In the genomic region with DNA sequence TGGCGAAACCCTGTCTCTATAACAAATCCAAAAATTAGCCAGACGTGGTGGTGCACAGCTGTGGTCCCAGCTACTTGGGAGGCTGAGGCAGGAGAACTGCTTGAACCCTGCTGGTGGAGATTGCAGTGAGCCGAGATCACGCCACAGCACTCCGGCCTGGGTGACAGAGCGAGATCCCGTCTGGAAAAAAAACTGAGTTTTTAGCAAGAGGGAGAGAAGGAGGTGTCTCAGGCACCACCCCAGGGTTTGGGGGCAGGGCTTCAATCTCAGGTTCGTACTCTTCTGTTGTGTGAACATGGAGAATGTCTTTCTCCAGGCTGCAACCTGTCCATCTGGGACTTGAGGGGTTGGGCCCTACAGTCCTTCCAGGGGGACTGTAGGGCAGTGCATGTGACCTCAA, we compare ENCODE assay signal across 10 cellular contexts. TPM values are rescaled to one million over a fixed set of nuclear protein-coding genes. Genes with fewer than 3 reads are reported as not detected.
DNase-seq lines count a peak whose midpoint lies in the region; ATAC-seq, FAIRE-seq and TF ChIP-seq lines count a peak whose summit lies in the region.
"Had no signal": no experiment of that assay in that cellular context is flagged by ENCODE, and none has a peak within 500 bp of the region (broad histone marks: within the 10 kb centered on the region; RNA-seq: fewer than 3 reads in every experiment).

No MANE protein-coding gene starts in this region.

- H2AFZ ChIP-seq in HepG2 (ENCODE audit: low read length) (no peak overlapping the region), neuronal stem cell (ENCODE audit: low read length) (no peak overlapping the region)

- no peak overlapping the region for H2BK120ac ChIP-seq in neuronal stem cell (ENCODE audit: low read depth, low read length)

- intact Hi-C loops in HepG2 (cut with micrococcal nuclease; ENCODE audit: unreplicated experiment) (loop anchor here (1.0 kb wide), 2 partner anchors 91 to 133 kb away; no protein-coding TSS in a partner anchor), right lobe of liver (cut with DNase I) (no loop called here), upper lobe of right lung (cut with DNase I) (no loop called here)

- ATAC-seq in HepG2 (peak; percentile 7; the same call in 1 of the 3 replicates), right lobe of liver (no peak), upper lobe of right lung (no peak), GM21390 (IDR thresholded peaks at IDR 0.05; ENCODE audit: unreplicated experiment) (no peak)

- TF ChIP-seq EP300 in HepG2 (IDR thresholded peaks at IDR 0.05; ENCODE audit: low read depth in 2 of 2, low read length in 2 of 2) (no peak), HepG2 (CRISPR knock-in tag; IDR thresholded peaks at IDR 0.05; ENCODE audit: borderline replicate concordance) (no peak)

- H3K9ac ChIP-seq in HepG2 (ENCODE audit: insufficient read depth, low read depth, low read length) (no peak overlapping the region), neuronal stem cell (ENCODE audit: low read depth, low read length, poor library complexity) (no peak overlapping the region)
- H3K9ac ChIP-seq: SK-N-SH had no signal

- H3K4ac ChIP-seq in neuronal stem cell (ENCODE audit: low read length) = no peak overlapping the region

- H3K27me3 ChIP-seq in HepG2 (ENCODE audit: control insufficient read depth in 1 of 2, insufficient read depth in 2 of 2, low read length in 2 of 2) = peaks cover 3 to 39% of the 10 kb centered on the region in 2 experiments; a peak in 4 of 5 replicates
- H3K27me3 ChIP-seq in right lobe of liver = peaks cover 0 to 17% of the 10 kb centered on the region in 2 donors
- no peaks in the 10 kb centered on the region for H3K27me3 ChIP-seq in WERI-Rb-1 (ENCODE audit: insufficient read depth, low read depth, severe bottlenecking)
- H3K27me3 ChIP-seq in neuronal stem cell (ENCODE audit: control insufficient read depth in 3 of 3, insufficient read depth in 3 of 3, low read depth in 1 of 3, low read length in 3 of 3) = peaks cover 6 to 56% (median 35%) of the 10 kb centered on the region in 3 experiments
- peaks cover 46% of the 10 kb centered on the region for H3K27me3 ChIP-seq in upper lobe of right lung

- H3K4me1 ChIP-seq in HepG2 (ENCODE audit: insufficient read depth, low read length) (no peaks in the 10 kb centered on the region), right lobe of liver (peaks cover 0 to 4% (median 0%) of the 10 kb centered on the region in 4 donors), neuronal stem cell (ENCODE audit: control insufficient read depth in 2 of 2, insufficient read depth in 1 of 2, low read depth in 1 of 2, low read length in 2 of 2) (peaks cover 2 to 5% of the 10 kb centered on the region in 2 donors), upper lobe of right lung (peaks cover 8% of the 10 kb centered on the region)

- H3K79me2 ChIP-seq in HepG2 (ENCODE audit: insufficient read depth, low read length) = no peaks in the 10 kb centered on the region

- in situ Hi-C loops in HepG2 (cut with HindIII; ENCODE audit: extremely low pct_ligation_motif_present, low pct_unique_long_range_greater_than_20kb) = no loop called here

- no peak overlapping the region for H3K23ac ChIP-seq in neuronal stem cell (ENCODE audit: low read depth, low read length, poor library complexity)

- H4K20me1 ChIP-seq in HepG2 (ENCODE audit: insufficient read depth, low read length) = no peaks in the 10 kb centered on the region

- FAIRE-seq in HepG2 (lab: Jason Lieb, UNC) = no peak
- FAIRE-seq: RCC 7860 had no signal

- peak overlapping the region; percentile 23 for H2AK5ac ChIP-seq in neuronal stem cell (ENCODE audit: low read depth, low read length)

- H2BK15ac ChIP-seq in neuronal stem cell (ENCODE audit: low read length) = no peak overlapping the region

- no peak for DNase-seq in HepG2 (ENCODE audit: low spot score)
- no peak for DNase-seq in right lobe of liver
- DNase-seq in WERI-Rb-1 = no peak
- no peak for DNase-seq in neuronal stem cell (ENCODE audit: low spot score)
- DNase-seq in upper lobe of right lung = peak; percentile 25
- no peak for DNase-seq in activated T-cell treated with anti-CD3 and anti-CD28 coated beads, Interleukin-2, amount 50 U/mL, for 1 hour
- DNase-seq in germinal center (ENCODE audit: low spot score) = no peak

- H3K79me1 ChIP-seq in neuronal stem cell (ENCODE audit: low read depth, low read length) = no peaks in the 10 kb centered on the region

- H3K27ac ChIP-seq in HepG2 (ENCODE audit: extremely low read length, insufficient read depth, low read length) (no peak overlapping the region), right lobe of liver (no peak overlapping the region), WERI-Rb-1 (peak overlapping the region; percentile 95), neuronal stem cell (replicated peaks; ENCODE audit: low read length) (no peak overlapping the region), upper lobe of right lung (no peak overlapping the region)

- BruUV-seq in HepG2 (replicated peaks; lab: Mats Ljungman, UMichigan) = no TSS peak

- no peak overlapping the region for H2BK5ac ChIP-seq in neuronal stem cell (ENCODE audit: low read length)

- no peak overlapping the region for H3K18ac ChIP-seq in neuronal stem cell (ENCODE audit: low read length)

- H4K8ac ChIP-seq in neuronal stem cell (ENCODE audit: low read depth, low read length) = no peak overlapping the region

- 66% methylated on average over 6 of the region's 8 CpGs for WGBS in HepG2 (ENCODE audit: low lambda C conversion rate)
- WGBS in right lobe of liver (ENCODE audit: insufficient coverage, low coverage, low lambda C conversion rate, missing lambda C conversion rate) = 50% methylated on average over 1 of the region's 8 CpGs
- no CpG with 5 or more reads among the region's 8 CpGs for WGBS in neuronal stem cell (ENCODE audit: extremely low coverage in 2 of 2, insufficient read length in 2 of 2, insufficient replicate concordance in 1 of 2), 2 donors

- POLR2A ChIA-PET in HepG2 (lab: Yijun Ruan, JAX) = no interaction called here

- TF ChIP-seq POLR2A in HepG2 (IDR thresholded peaks at IDR 0.05; ENCODE audit: insufficient read depth in 1 of 2, low read depth in 2 of 2, low read length in 2 of 2) (no peak), right lobe of liver (IDR thresholded peaks at IDR 0.05) (no peak)

- no peak overlapping the region for H4K91ac ChIP-seq in neuronal stem cell (ENCODE audit: low read depth, low read length, poor library complexity)

- H3K36me3 ChIP-seq in HepG2 (replicated peaks in 1 of 2; ENCODE audit: control insufficient read depth in 1 of 2, insufficient read depth in 2 of 2, low read length in 2 of 2) = no peaks in the 10 kb centered on the region
- H3K36me3 ChIP-seq in right lobe of liver = no peaks in the 10 kb centered on the region
- H3K36me3 ChIP-seq in WERI-Rb-1 = peaks cover 59% of the 10 kb centered on the region
- no peaks in the 10 kb centered on the region for H3K36me3 ChIP-seq in neuronal stem cell (replicated peaks in 1 of 2; ENCODE audit: control insufficient read depth in 2 of 2, insufficient read depth in 2 of 2, low read length in 2 of 2)
- no peaks in the 10 kb centered on the region for H3K36me3 ChIP-seq in upper lobe of right lung

- no peak for TF ChIP-seq RAD21 in HepG2 (CRISPR knock-in tag; IDR thresholded peaks at IDR 0.05)

- TF ChIP-seq CTCF in HepG2 (CRISPR knock-in tag; IDR thresholded peaks at IDR 0.05) (no peak), right lobe of liver (IDR thresholded peaks at IDR 0.05) (no peak), WERI-Rb-1 (IDR thresholded peaks at IDR 0.05; ENCODE audit: low read depth, low read length) (no peak), upper lobe of right lung (IDR thresholded peaks at IDR 0.05) (no peak)

- no peak overlapping the region for H3K4me2 ChIP-seq in HepG2 (ENCODE audit: low read depth, low read length)
- no peak overlapping the region for H3K4me2 ChIP-seq in neuronal stem cell (ENCODE audit: insufficient read depth, low read length, poor library complexity, severe bottlenecking)

- H2BK12ac ChIP-seq in neuronal stem cell (ENCODE audit: low read length) = no peak overlapping the region

- H3K4me3 ChIP-seq in HepG2 (replicated peaks in 1 of 3; ENCODE audit: insufficient read depth in 1 of 3, low read depth in 2 of 3, low read length in 3 of 3) = no peak overlapping the region
- H3K4me3 ChIP-seq in right lobe of liver = no peak overlapping the region
- H3K4me3 ChIP-seq in WERI-Rb-1 (ENCODE audit: low read depth, low read length) = no peak overlapping the region
- no peak overlapping the region for H3K4me3 ChIP-seq in neuronal stem cell (ENCODE audit: low read length in 2 of 2)
- H3K4me3 ChIP-seq in upper lobe of right lung = no peak overlapping the region

- CTCF ChIA-PET in HepG2 (lab: Yijun Ruan, JAX; ENCODE audit: low intra/inter-chr PET ratio, low total read pairs) = interaction anchor here (1.2 to 2.3 kb wide), 4 partner anchors 21 to 133 kb away, joined by 3 to 20 read pairs (median 8); no protein-coding TSS in a partner anchor

- H3K14ac ChIP-seq in neuronal stem cell (ENCODE audit: low read length) = no peak overlapping the region

- no peaks in the 10 kb centered on the region for H3K9me3 ChIP-seq in HepG2 (ENCODE audit: low read length)
- no peaks in the 10 kb centered on the region for H3K9me3 ChIP-seq in right lobe of liver
- peaks cover under 1% of the 10 kb centered on the region for H3K9me3 ChIP-seq in WERI-Rb-1 (ENCODE audit: severe bottlenecking)
- H3K9me3 ChIP-seq in neuronal stem cell (replicated peaks in 1 of 2; ENCODE audit: control insufficient read depth in 2 of 2, insufficient read depth in 1 of 2, low read depth in 1 of 2, low read length in 2 of 2) = no peaks in the 10 kb centered on the region
- H3K9me3 ChIP-seq in upper lobe of right lung = no peaks in the 10 kb centered on the region
- H3K9me3 ChIP-seq: SK-N-SH had no signal

RNA-seq across cellular contexts. Expression of a gene that starts 2.7 kb away (rescaled TPM):
- not detected in 2 replicates for total RNA-seq in HepG2 (2016; rRNA removed; fragmentation: Illumina TruSeq; extraction: Trizol)
- total RNA-seq in HepG2 (2016; cell fraction: cytosol; rRNA removed; fragmentation: Illumina TruSeq; extraction: Trizol; ENCODE audit: low read depth) = not detected in 2 replicates
- not detected in 2 replicates for total RNA-seq in HepG2 (2016; cell fraction: insoluble cytoplasmic fraction; rRNA removed; fragmentation: Illumina TruSeq; extraction: Trizol)
- total RNA-seq in HepG2 (2016; cell fraction: membrane; rRNA removed; fragmentation: Illumina TruSeq; extraction: Trizol) = not detected in 2 replicates
- total RNA-seq in HepG2 (2016; cell fraction: nucleus; rRNA removed; fragmentation: Illumina TruSeq; extraction: Trizol) = not detected in 2 replicates
- not detected in 2 replicates for polyA plus RNA-seq in HepG2 (2011; rRNA removed)
- not detected in 2 replicates for polyA plus RNA-seq in HepG2 (2011; cell fraction: cytosol; rRNA removed)
- not detected in 2 replicates for polyA plus RNA-seq in HepG2 (2011; cell fraction: nucleus; rRNA removed)
- polyA plus RNA-seq in HepG2 (2012) = 0.64 TPM in 1 of 2 replicates, not detected in the other
- polyA plus RNA-seq in HepG2 (2016; cell fraction: cytosol; fragmentation: Illumina TruSeq; extraction: Trizol; ENCODE audit: low read depth) = not detected in 2 replicates
- polyA plus RNA-seq in HepG2 (2016; cell fraction: insoluble cytoplasmic fraction; fragmentation: Illumina TruSeq; extraction: Trizol; ENCODE audit: low read depth) = not detected in 2 replicates
- not detected in 2 replicates for polyA plus RNA-seq in HepG2 (2016; cell fraction: membrane; fragmentation: Illumina TruSeq; extraction: Trizol; ENCODE audit: low read depth)
- polyA plus RNA-seq in HepG2 (2016; cell fraction: nucleus; fragmentation: Illumina TruSeq; extraction: Trizol; ENCODE audit: insufficient read depth, low read depth) = not detected in 2 replicates
- polyA minus RNA-seq in HepG2 (2011; rRNA and poly(A)+ RNA removed; ENCODE audit: low replicate concordance) = not detected in 2 replicates
- polyA minus RNA-seq in HepG2 (2011; cell fraction: cytosol; rRNA and poly(A)+ RNA removed) = not detected in 2 replicates
- not detected in 2 replicates for polyA minus RNA-seq in HepG2 (2011; cell fraction: nucleus; rRNA and poly(A)+ RNA removed)
- total RNA-seq in right lobe of liver = not detected
- polyA plus RNA-seq in neuronal stem cell (2013, experiment 1 of 2) = 0.77 TPM
- 0.97 TPM for polyA plus RNA-seq in neuronal stem cell (2013, experiment 2 of 2)
- total RNA-seq in upper lobe of right lung = not detected

RNA-seq across cellular contexts. Expression of a gene that starts 22.9 kb away (rescaled TPM):
- total RNA-seq in HepG2 (2016; rRNA removed; fragmentation: Illumina TruSeq; extraction: Trizol) (not detected in 2 replicates), right lobe of liver (under 1 TPM in 1 of 6 experiments, not detected in 5; 0.53 TPM), upper lobe of right lung (not detected)
- total RNA-seq in HepG2 (2016; cell fraction: cytosol; rRNA removed; fragmentation: Illumina TruSeq; extraction: Trizol; ENCODE audit: low read depth) = not detected in 2 replicates
- not detected in 2 replicates for total RNA-seq in HepG2 (2016; cell fraction: insoluble cytoplasmic fraction; rRNA removed; fragmentation: Illumina TruSeq; extraction: Trizol)
- total RNA-seq in HepG2 (2016; cell fraction: membrane; rRNA removed; fragmentation: Illumina TruSeq; extraction: Trizol) = not detected in 2 replicates
- total RNA-seq in HepG2 (2016; cell fraction: nucleus; rRNA removed; fragmentation: Illumina TruSeq; extraction: Trizol) = not detected in 2 replicates
- not detected in 2 replicates for polyA plus RNA-seq in HepG2 (2011; rRNA removed)
- polyA plus RNA-seq in HepG2 (2011; cell fraction: cytosol; rRNA removed) = not detected in 2 replicates
- polyA plus RNA-seq in HepG2 (2011; cell fraction: nucleus; rRNA removed) = 0.03 TPM in 1 of 2 replicates, not detected in the other
- not detected in 2 replicates for polyA plus RNA-seq in HepG2 (2012)
- not detected in 2 replicates for polyA plus RNA-seq in HepG2 (2016; cell fraction: cytosol; fragmentation: Illumina TruSeq; extraction: Trizol; ENCODE audit: low read depth)
- not detected in 2 replicates for polyA plus RNA-seq in HepG2 (2016; cell fraction: insoluble cytoplasmic fraction; fragmentation: Illumina TruSeq; extraction: Trizol; ENCODE audit: low read depth)
- not detected in 2 replicates for polyA plus RNA-seq in HepG2 (2016; cell fraction: membrane; fragmentation: Illumina TruSeq; extraction: Trizol; ENCODE audit: low read depth)
- not detected in 2 replicates for polyA plus RNA-seq in HepG2 (2016; cell fraction: nucleus; fragmentation: Illumina TruSeq; extraction: Trizol; ENCODE audit: insufficient read depth, low read depth)
- 0.05 and 0.98 TPM in 2 replicates for polyA minus RNA-seq in HepG2 (2011; rRNA and poly(A)+ RNA removed; ENCODE audit: low replicate concordance)
- polyA minus RNA-seq in HepG2 (2011; cell fraction: cytosol; rRNA and poly(A)+ RNA removed) = not detected in 2 replicates
- not detected in 2 replicates for polyA minus RNA-seq in HepG2 (2011; cell fraction: nucleus; rRNA and poly(A)+ RNA removed)
- polyA plus RNA-seq in neuronal stem cell (2013, experiment 1 of 2) = 0.17 TPM
- polyA plus RNA-seq in neuronal stem cell (2013, experiment 2 of 2) = 0.17 TPM

RNA-seq across cellular contexts. Expression of a gene that starts 52.7 kb away (rescaled TPM):
- total RNA-seq in HepG2 (2016; rRNA removed; fragmentation: Illumina TruSeq; extraction: Trizol) (5.1 and 10.5 TPM in 2 replicates), right lobe of liver (under 1 TPM in 5 of 6 experiments, not detected in 1; 0.19 to 0.56 (median 0.38) TPM), upper lobe of right lung (1.2 TPM)
- total RNA-seq in HepG2 (2016; cell fraction: cytosol; rRNA removed; fragmentation: Illumina TruSeq; extraction: Trizol; ENCODE audit: low read depth) = 2.6 and 4.4 TPM in 2 replicates
- total RNA-seq in HepG2 (2016; cell fraction: insoluble cytoplasmic fraction; rRNA removed; fragmentation: Illumina TruSeq; extraction: Trizol) = 6.0 and 9.6 TPM in 2 replicates
- 3.0 and 4.1 TPM in 2 replicates for total RNA-seq in HepG2 (2016; cell fraction: membrane; rRNA removed; fragmentation: Illumina TruSeq; extraction: Trizol)
- 9.4 and 11.0 TPM in 2 replicates for total RNA-seq in HepG2 (2016; cell fraction: nucleus; rRNA removed; fragmentation: Illumina TruSeq; extraction: Trizol)
- 3.7 and 4.1 TPM in 2 replicates for polyA plus RNA-seq in HepG2 (2011; rRNA removed)
- 1.4 and 2.7 TPM in 2 replicates for polyA plus RNA-seq in HepG2 (2011; cell fraction: cytosol; rRNA removed)
- polyA plus RNA-seq in HepG2 (2011; cell fraction: nucleus; rRNA removed) = 0.37 and 1.0 TPM in 2 replicates
- polyA plus RNA-seq in HepG2 (2012) = 3.7 and 3.8 TPM in 2 replicates
- polyA plus RNA-seq in HepG2 (2016; cell fraction: cytosol; fragmentation: Illumina TruSeq; extraction: Trizol; ENCODE audit: low read depth) = 0.54 and 1.3 TPM in 2 replicates
- 4.2 and 7.2 TPM in 2 replicates for polyA plus RNA-seq in HepG2 (2016; cell fraction: insoluble cytoplasmic fraction; fragmentation: Illumina TruSeq; extraction: Trizol; ENCODE audit: low read depth)
- polyA plus RNA-seq in HepG2 (2016; cell fraction: membrane; fragmentation: Illumina TruSeq; extraction: Trizol; ENCODE audit: low read depth) = 1.9 and 2.0 TPM in 2 replicates
- 14.9 and 16.7 TPM in 2 replicates for polyA plus RNA-seq in HepG2 (2016; cell fraction: nucleus; fragmentation: Illumina TruSeq; extraction: Trizol; ENCODE audit: insufficient read depth, low read depth)
- polyA minus RNA-seq in HepG2 (2011; rRNA and poly(A)+ RNA removed; ENCODE audit: low replicate concordance) = 1.4 and 13.3 TPM in 2 replicates
- 1.4 and 1.5 TPM in 2 replicates for polyA minus RNA-seq in HepG2 (2011; cell fraction: cytosol; rRNA and poly(A)+ RNA removed)
- polyA minus RNA-seq in HepG2 (2011; cell fraction: nucleus; rRNA and poly(A)+ RNA removed) = 0.99 and 1.3 TPM in 2 replicates
- 17.3 TPM for polyA plus RNA-seq in neuronal stem cell (2013, experiment 1 of 2)
- polyA plus RNA-seq in neuronal stem cell (2013, experiment 2 of 2) = 18.2 TPM
